8 cellular contexts compared by ENCODE assay signal in the genomic region with DNA sequence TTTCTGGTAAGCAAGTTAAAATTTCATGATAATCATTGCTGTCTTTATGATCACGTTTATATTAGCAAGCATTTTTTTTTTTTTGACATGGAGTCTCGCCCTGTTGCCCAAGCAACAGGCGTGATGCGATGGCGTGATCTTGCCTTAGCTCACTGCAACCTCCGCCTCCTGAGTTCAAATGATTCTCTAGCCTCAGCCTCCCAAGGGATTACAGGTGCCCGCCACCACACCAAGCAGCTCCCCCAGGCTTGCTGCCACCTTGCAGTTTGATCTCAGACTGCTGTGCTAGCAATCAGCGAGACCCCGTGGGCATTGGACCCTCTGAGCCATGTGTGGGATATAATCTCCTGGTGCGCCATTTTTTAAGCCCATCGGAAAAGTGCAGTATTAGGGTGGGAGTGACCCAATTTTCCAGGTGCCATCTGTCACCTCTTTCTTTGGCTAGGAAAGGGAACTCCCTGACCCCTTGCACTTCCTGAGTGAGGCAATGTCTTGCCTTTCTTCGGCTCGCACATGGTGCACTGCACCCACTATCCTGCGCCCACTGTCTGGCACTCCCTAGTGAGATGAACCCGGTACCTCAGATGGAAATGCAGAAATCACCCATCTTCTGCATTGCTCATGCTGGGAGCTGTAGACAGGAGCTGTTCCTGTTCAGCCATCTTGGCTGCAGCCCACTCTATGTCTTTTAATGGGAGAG.
DNase-seq lines count a peak whose midpoint lies in the region; ATAC-seq and TF ChIP-seq lines count a peak whose summit lies in the region.
"Not testable (repeated sequence)": the region's sequence is repeated elsewhere in the genome, so short reads cannot be mapped to it uniquely, and the experiment has no call there.

No MANE protein-coding gene starts in this region.

- H2AFZ ChIP-seq in PC-3 (ENCODE audit: low read length) = peak overlapping the region; percentile 79
- H2AFZ ChIP-seq in smooth muscle cell (ENCODE audit: low read depth) = peak overlapping the region; percentile 84

- TF ChIP-seq CTCF in GM06990 (IDR thresholded peaks at IDR 0.05; ENCODE audit: insufficient read depth, low read length, poor library complexity, severe bottlenecking); PC-3 (conservative IDR thresholded peaks at IDR 0.05; ENCODE audit: low read depth, low read length); smooth muscle cell (IDR thresholded peaks at IDR 0.05; ENCODE audit: borderline replicate concordance, insufficient read depth, poor library complexity, severe bottlenecking): not testable (repeated sequence)

- H3K9ac ChIP-seq in PC-3 (ENCODE audit: low read length); iPS-18a (ENCODE audit: low read length); smooth muscle cell (ENCODE audit: low read depth): not testable (repeated sequence)

- not testable (repeated sequence) for H3K36me3 Mint-ChIP-seq in activated naive CD8-positive, alpha-beta T cell

- not testable (repeated sequence) for H3K4me1 ChIP-seq in PC-3 (ENCODE audit: insufficient read depth, low read length); iPS-18a (ENCODE audit: control insufficient read depth, low read depth, low read length); smooth muscle cell (ENCODE audit: low read depth)

- not testable (repeated sequence) for H3K36me3 ChIP-seq in GM06990 (ENCODE audit: control insufficient read depth, insufficient read depth, low read length); PC-3 (ENCODE audit: low read depth, low read length); iPS-18a (ENCODE audit: control insufficient read depth, low read depth, low read length); smooth muscle cell (ENCODE audit: low read depth)

- H4K20me1 ChIP-seq in PC-3 (ENCODE audit: low read length); smooth muscle cell (ENCODE audit: low read depth): not testable (repeated sequence)

- not testable (repeated sequence) for H3K27me3 Mint-ChIP-seq in activated naive CD8-positive, alpha-beta T cell

- H3K27ac ChIP-seq in PC-3 (ENCODE audit: low read length); iPS-18a (ENCODE audit: low read length); smooth muscle cell (ENCODE audit: low read depth): not testable (repeated sequence)

- H3K4me3 ChIP-seq in GM06990 (replicated peaks; ENCODE audit: low read depth, low read length) = peak overlapping the region; percentile 45
- H3K4me3 ChIP-seq in PC-3 (ENCODE audit: low read length) = peak overlapping the region; percentile 64
- peak overlapping the region; percentile 64 for H3K4me3 ChIP-seq in iPS-18a (ENCODE audit: low read length)
- H3K4me3 ChIP-seq in smooth muscle cell = peak overlapping the region; percentile 70

- ATAC-seq in GM19463 (IDR thresholded peaks at IDR 0.05; ENCODE audit: unreplicated experiment) (peak; percentile 76), HG02840 (IDR thresholded peaks at IDR 0.05; ENCODE audit: low FRiP score, unreplicated experiment) (peak; percentile 74), HG03571 (IDR thresholded peaks at IDR 0.05; ENCODE audit: unreplicated experiment) (peak; percentile 70), PC-3 (peak; percentile 18; the same call in 1 of the 2 replicates)

- H3K9me3 Mint-ChIP-seq in activated naive CD8-positive, alpha-beta T cell (ENCODE audit: low read depth) = not testable (repeated sequence)

- not testable (repeated sequence) for H3K79me2 ChIP-seq in PC-3 (ENCODE audit: low read length); smooth muscle cell (ENCODE audit: low read depth)

- not testable (repeated sequence) for H3K9me2 ChIP-seq in PC-3 (replicated peaks; ENCODE audit: low read length)

- H3F3A ChIP-seq in PC-3 (ENCODE audit: low read length, unreplicated experiment); smooth muscle cell (ENCODE audit: low read depth): not testable (repeated sequence)

- not testable (repeated sequence) for BruUV-seq in PC-3 (replicated peaks; lab: Mats Ljungman, UMichigan)

- CTCF ChIA-PET in PC-3 (lab: Charles Lee) = interaction anchor here (0.6 to 0.8 kb wide), 5 partner anchors 15 to 422 kb away, joined by 3 read pairs; partner anchors contain the start of gene ZFAND4

- H3K4me1 Mint-ChIP-seq in activated naive CD8-positive, alpha-beta T cell (ENCODE audit: low read depth) = not testable (repeated sequence)

- 88% methylated on average over 15 of the region's 15 CpGs for WGBS in smooth muscle cell (ENCODE audit: low lambda C conversion rate)

- POLR2A ChIA-PET in PC-3 (lab: Charles Lee; ENCODE audit: unreplicated experiment) = not testable (repeated sequence)

- H3K9me3 ChIP-seq in PC-3 (ENCODE audit: low read length); iPS-18a (ENCODE audit: control insufficient read depth, low read depth, low read length); smooth muscle cell (replicated peaks; ENCODE audit: low read depth): not testable (repeated sequence)

- peak overlapping the region; percentile 33 for H3K4me3 Mint-ChIP-seq in activated naive CD8-positive, alpha-beta T cell

- peak overlapping the region; percentile 77 for H3K4me2 ChIP-seq in PC-3 (ENCODE audit: low read length)
- peak overlapping the region; percentile 93 for H3K4me2 ChIP-seq in smooth muscle cell

- H3K27me3 ChIP-seq in GM06990 (replicated peaks; ENCODE audit: control insufficient read depth, insufficient read depth, low read length); PC-3 (ENCODE audit: low read length); iPS-18a (ENCODE audit: control insufficient read depth, insufficient read depth, low read length); smooth muscle cell (ENCODE audit: low read depth): not testable (repeated sequence)

- intact Hi-C loops in PC-3 (cut with micrococcal nuclease) = loop anchor here (1.0 to 10.0 kb wide), 3 partner anchors 217 to 560 kb away; partner anchors contain the start of gene ZFAND4

- not testable (repeated sequence) for H3K27ac Mint-ChIP-seq in activated naive CD8-positive, alpha-beta T cell

- DNase-seq in GM06990 (ENCODE audit: extremely low read depth, insufficient read length) = peak; percentile 59
- not testable (repeated sequence) for DNase-seq in PC-3; smooth muscle cell (lab: John Stamatoyannopoulos, UW; ENCODE audit: unreplicated experiment)

Comparison
In these comparisons a context has a peak if more than half of its experiments do, and no peak if none do; other contexts are left out.
1. ATAC-seq: peak in every context shown above with its lines; median percentile 76 in GM19463; 74 in HG02840; 70 in HG03571; 18 in PC-3.